Comparison of ENCODE assay signal across 35 cellular contexts in genomic region chr3:134931045-134931775, GRCh38.
DNase-seq lines count a peak whose midpoint lies in the region; ATAC-seq, FAIRE-seq and TF ChIP-seq lines count a peak whose summit lies in the region.
"Had no signal": no experiment of that assay in that cellular context is flagged by ENCODE, and none has a peak within 500 bp of the region (broad histone marks: within the 10 kb centered on the region; RNA-seq: fewer than 3 reads in every experiment).

No MANE protein-coding gene starts in this region.

- TF ChIP-seq CTCF in GM12878 (IDR thresholded peaks at IDR 0.05 in 2 of 3, conservative IDR thresholded peaks at IDR 0.05 in 1 of 3; ENCODE audit: control insufficient read depth in 2 of 3, extremely low read depth in 1 of 3, insufficient read depth in 1 of 3, low read depth in 3 of 3, low read length in 3 of 3) (no peak), parathyroid adenoma (IDR thresholded peaks at IDR 0.05) (no peak)

- H3K9ac ChIP-seq in GM12878 (ENCODE audit: control insufficient read depth, insufficient read depth, low read length) (no peak overlapping the region), parathyroid adenoma (no peak overlapping the region)

- H3K27me3 ChIP-seq in GM12878 (replicated peaks in 1 of 2; ENCODE audit: control insufficient read depth in 2 of 2, insufficient read depth in 2 of 2, low read length in 1 of 2) (no peaks in the 10 kb centered on the region), parathyroid adenoma (ENCODE audit: control insufficient read depth, insufficient read depth, low read length) (no peaks in the 10 kb centered on the region)
- H3K27me3 ChIP-seq: gastroesophageal sphincter, suprapubic skin had no signal

- CTCF ChIA-PET in GM12878 (lab: Yijun Ruan, JAX), result no interaction called here

- H3K4me1 ChIP-seq in GM12878 (ENCODE audit: control insufficient read depth, insufficient read depth, low read length) (peaks cover 27% of the 10 kb centered on the region), parathyroid adenoma (peaks cover 5% of the 10 kb centered on the region)
- H3K4me1 ChIP-seq: suprapubic skin had no signal

- no peaks in the 10 kb centered on the region for H3K36me3 Mint-ChIP-seq in naive thymus-derived CD8-positive, alpha-beta T cell
- H3K36me3 Mint-ChIP-seq: activated CD4-positive, alpha-beta memory T cell treated with anti-CD3 and anti-CD28 coated beads for 36 hours; memory B cell had no signal

- no peak overlapping the region for H3K4me3 Mint-ChIP-seq in naive thymus-derived CD8-positive, alpha-beta T cell
- H3K4me3 Mint-ChIP-seq: activated CD4-positive, alpha-beta memory T cell treated with anti-CD3 and anti-CD28 coated beads for 36 hours; activated naive CD8-positive, alpha-beta T cell treated with anti-CD3 and anti-CD28 coated beads, Interleukin-2, amount 50 U/mL, for 24 hours; memory B cell had no signal

- no peak for TF ChIP-seq POLR2A in GM12878 (IDR thresholded peaks at IDR 0.05; ENCODE audit: low read depth, low read length)

- WGBS in GM12878 (ENCODE audit: insufficient coverage, insufficient replicate concordance, low lambda C conversion rate, missing lambda C conversion rate), result 25% methylated on average over 5 of the region's 5 CpGs

- no peaks in the 10 kb centered on the region for H3K9me3 ChIP-seq in GM12878 (replicated peaks; ENCODE audit: control insufficient read depth, insufficient read depth, low read length)
- no peaks in the 10 kb centered on the region for H3K9me3 ChIP-seq in parathyroid adenoma (ENCODE audit: control insufficient read depth, low read length)
- H3K9me3 ChIP-seq: gastroesophageal sphincter, suprapubic skin had no signal

- H3K4me1 Mint-ChIP-seq in naive thymus-derived CD8-positive, alpha-beta T cell, result peaks cover 0 to 2% (median 0%) of the 10 kb centered on the region in 4 donors

- in situ Hi-C loops in KBM-7 (cut with MboI; ENCODE audit: low pct_unique_long_range_greater_than_20kb, low sequenced_read_pairs) (no loop called here), GM12878 (cut with MboI) (no loop called here)

- TF ChIP-seq RAD21 in GM12878 (IDR thresholded peaks at IDR 0.05; ENCODE audit: insufficient read depth, low read depth, low read length), result no peak

- no TSS peak for BruUV-seq in GM12878 (replicated peaks; lab: Mats Ljungman, UMichigan)

- DNase-seq in CD1c-positive myeloid dendritic cell (ENCODE audit: extremely low spot score) (peak; percentile 26), KBM-7 (peak; percentile 69), GM12878 (ENCODE audit: low read depth, low spot score) (no peak), NCI-H146 treated with DMSO at 0.1 percent for 48 hours (lab: John Stamatoyannopoulos, UW; ENCODE audit: unreplicated experiment) (no peak), RKO (ENCODE audit: low spot score) (no peak)
- DNase-seq in naive thymus-derived CD8-positive, alpha-beta T cell, result no peak
- DNase-seq: activated CD4-positive, alpha-beta memory T cell treated with anti-CD3 and anti-CD28 coated beads for 36 hours; activated CD4-positive, CD25-positive, alpha-beta regulatory T cell treated with anti-CD3 and anti-CD28 coated beads, Interleukin-2, amount 50 U/mL, for 72 hours; activated CD8-positive, alpha-beta memory T cell treated with anti-CD3 and anti-CD28 coated beads, Interleukin-2, amount 50 U/mL, for 4 hours; activated naive CD4-positive, alpha-beta T cell; activated naive CD8-positive, alpha-beta T cell treated with anti-CD3 and anti-CD28 coated beads, Interleukin-2, amount 50 U/mL, for 24 hours; Calu3; DMS79 treated with DMSO at 0.1 percent for 48 hours; HCEC 1CT; hypothalamus; NCI-H146; NCI-H446; NCI-H774; OCI-M1; stimulated activated CD4-positive, alpha-beta T cell treated with anti-CD3 and anti-CD28 coated beads, Interleukin-12 subunit alpha, Interleukin-12 subunit beta, amount 100 ng/mL, for 4 hours; stimulated activated CD4-positive, alpha-beta T cell treated with anti-CD3 and anti-CD28 coated beads, Interleukin-4, amount 100 ng/mL, for 24 hours; T-helper 2 cell had no signal

- H3K4me2 ChIP-seq in GM12878 (ENCODE audit: control insufficient read depth, insufficient read depth) (0 out of 2 replicates have a peak overlapping the region, but pooled peaks have one; percentile 2), parathyroid adenoma (ENCODE audit: low read length) (no peak overlapping the region)

- POLR2A ChIA-PET in GM12878 (lab: Charles Lee), result no interaction called here
- POLR2A ChIA-PET in naive thymus-derived CD8-positive, alpha-beta T cell (lab: Charles Lee), result no interaction called here

- H3K27ac Mint-ChIP-seq in naive thymus-derived CD8-positive, alpha-beta T cell, result no peak overlapping the region
- H3K27ac Mint-ChIP-seq: activated CD4-positive, alpha-beta memory T cell treated with anti-CD3 and anti-CD28 coated beads for 36 hours; activated naive CD8-positive, alpha-beta T cell treated with anti-CD3 and anti-CD28 coated beads, Interleukin-2, amount 50 U/mL, for 24 hours; memory B cell; progenitor cell of endocrine pancreas had no signal

- H3K79me2 ChIP-seq in GM12878 (ENCODE audit: control insufficient read depth, insufficient read depth, low read length), result peaks cover 1% of the 10 kb centered on the region
- H3K79me2 ChIP-seq in parathyroid adenoma, result no peaks in the 10 kb centered on the region

- FAIRE-seq in GM12878 (lab: Jason Lieb, UNC), result no peak
- FAIRE-seq: astrocyte, colon had no signal

- H3K4me3 ChIP-seq in GM12878 (no peak overlapping the region), parathyroid adenoma (ENCODE audit: low read depth, low read length) (no peak overlapping the region)
- H3K4me3 ChIP-seq: cardiac muscle cell, gastroesophageal sphincter, suprapubic skin had no signal

- H2AFZ ChIP-seq in GM12878 (ENCODE audit: control insufficient read depth, low read depth, low read length), result no peak overlapping the region
- H2AFZ ChIP-seq in parathyroid adenoma, result peak overlapping the region; percentile 42

- H4K20me1 ChIP-seq in GM12878 (ENCODE audit: control insufficient read depth, insufficient read depth), result no peaks in the 10 kb centered on the region

- H3K27ac ChIP-seq in GM12878 (ENCODE audit: control insufficient read depth, insufficient read depth) (no peak overlapping the region), parathyroid adenoma (no peak overlapping the region)
- H3K27ac ChIP-seq: C4-2B, cardiac muscle cell, suprapubic skin had no signal

- H3K27me3 Mint-ChIP-seq in naive thymus-derived CD8-positive, alpha-beta T cell, result peaks cover 0 to 13% (median 0%) of the 10 kb centered on the region in 5 donors
- H3K27me3 Mint-ChIP-seq: activated naive CD8-positive, alpha-beta T cell treated with anti-CD3 and anti-CD28 coated beads, Interleukin-2, amount 50 U/mL, for 24 hours had no signal

- ATAC-seq in GM12878 (peak; percentile 12), HG03139 (IDR thresholded peaks at IDR 0.05; ENCODE audit: unreplicated experiment) (no peak)
- ATAC-seq in naive thymus-derived CD8-positive, alpha-beta T cell, result no peak
- ATAC-seq: activated naive CD8-positive, alpha-beta T cell treated with anti-CD3 and anti-CD28 coated beads, Interleukin-2, amount 50 U/mL, for 24 hours; gastroesophageal sphincter; left lobe of liver; sciatic nerve; SK-N-SH treated with all-trans-retinoic acid at 6 μM for 48 hours had no signal

- RAD21 ChIA-PET in GM12878 (lab: Charles Lee; ENCODE audit: unreplicated experiment), result interaction anchor here (0.7 kb wide), 1 partner anchor 27 kb away, joined by 3 read pairs; no protein-coding TSS in a partner anchor

- SMC1A ChIA-PET in GM12878 (lab: Charles Lee; ENCODE audit: uncharacterized antibody, unreplicated experiment), result interaction anchor here (1.7 kb wide), 1 partner anchor 27 kb away, joined by 7 read pairs; no protein-coding TSS in a partner anchor

- H3K36me3 ChIP-seq in GM12878 (ENCODE audit: control insufficient read depth in 2 of 2, insufficient read depth in 2 of 2, low read length in 1 of 2), result peaks cover 0 to 9% of the 10 kb centered on the region in 2 experiments; a peak in 2 of 4 replicates
- no peaks in the 10 kb centered on the region for H3K36me3 ChIP-seq in parathyroid adenoma (ENCODE audit: control insufficient read depth, insufficient read depth, low read length)
- H3K36me3 ChIP-seq: cardiac muscle cell, gastroesophageal sphincter, suprapubic skin had no signal

- no peaks in the 10 kb centered on the region for H3K9me3 Mint-ChIP-seq in naive thymus-derived CD8-positive, alpha-beta T cell
- H3K9me3 Mint-ChIP-seq: activated CD4-positive, alpha-beta memory T cell treated with anti-CD3 and anti-CD28 coated beads for 36 hours; activated naive CD8-positive, alpha-beta T cell treated with anti-CD3 and anti-CD28 coated beads, Interleukin-2, amount 50 U/mL, for 24 hours; memory B cell had no signal

- intact Hi-C loops in GM12878 (cut with micrococcal nuclease; ENCODE audit: unreplicated experiment), result loop anchor here (2.0 kb wide), 1 partner anchor 26 kb away; no protein-coding TSS in a partner anchor

- no peak for TF ChIP-seq EP300 in GM12878 (IDR thresholded peaks at IDR 0.05; ENCODE audit: borderline replicate concordance in 1 of 2, control insufficient read depth in 1 of 2, low read depth in 2 of 2, low read length in 2 of 2)

TF ChIP-seq in GM12878, 131 proteins besides CTCF, POLR2A, EP300 and RAD21:
- TF ChIP-seq BHLHE40 (IDR thresholded peaks at IDR 0.05; ENCODE audit: borderline replicate concordance in 1 of 2, low read depth in 2 of 2, low read length in 1 of 2) (no peak), RUNX3 (IDR thresholded peaks at IDR 0.05; ENCODE audit: low read length) (peak; percentile 47; the same call in 1 of the 2 replicates), ATF3 (IDR thresholded peaks at IDR 0.05; ENCODE audit: borderline replicate concordance, extremely low read depth, low read depth, low read length) (no peak), TARDBP (IDR thresholded peaks at IDR 0.05; ENCODE audit: borderline replicate concordance) (no peak), CHD1 (IDR thresholded peaks at IDR 0.05; ENCODE audit: low read depth, low read length) (no peak), RAD51 (IDR thresholded peaks at IDR 0.05) (no peak), YY1 (IDR thresholded peaks at IDR 0.05; ENCODE audit: low read depth, low read length) (no peak), RBBP5 (conservative IDR thresholded peaks at IDR 0.05) (no peak), STAT1 (conservative IDR thresholded peaks at IDR 0.05) (no peak), SMAD5 (IDR thresholded peaks at IDR 0.05; ENCODE audit: low read depth) (no peak), SREBF2 (IDR thresholded peaks at IDR 0.05; ENCODE audit: low read length) (no peak), SPI1 (IDR thresholded peaks at IDR 0.05; ENCODE audit: borderline replicate concordance, insufficient read depth, low read depth, low read length) (peak; percentile 56; the same call in 1 of the 2 replicates), PAX5 (IDR thresholded peaks at IDR 0.05; ENCODE audit: borderline replicate concordance, low read depth, low read length) (peak; percentile 87; the same call in 1 of the 2 replicates), MYC (IDR thresholded peaks at IDR 0.05; ENCODE audit: insufficient read depth, insufficient read length, insufficient replicate concordance, low read length, severe bottlenecking) (no peak)

Comparison
In these comparisons a context has a peak if more than half of its experiments do, and no peak if none do; other contexts are left out.
1. DNase-seq: peak in CD1c-positive myeloid dendritic cell (single experiment) and KBM-7 (single experiment); none in GM12878 (single experiment), naive thymus-derived CD8-positive, alpha-beta T cell (0 of 10), NCI-H146 treated with DMSO at 0.1 percent for 48 hours (single experiment) and RKO (single experiment).